ENCODE assay signal across 13 cellular contexts in the genomic region with DNA sequence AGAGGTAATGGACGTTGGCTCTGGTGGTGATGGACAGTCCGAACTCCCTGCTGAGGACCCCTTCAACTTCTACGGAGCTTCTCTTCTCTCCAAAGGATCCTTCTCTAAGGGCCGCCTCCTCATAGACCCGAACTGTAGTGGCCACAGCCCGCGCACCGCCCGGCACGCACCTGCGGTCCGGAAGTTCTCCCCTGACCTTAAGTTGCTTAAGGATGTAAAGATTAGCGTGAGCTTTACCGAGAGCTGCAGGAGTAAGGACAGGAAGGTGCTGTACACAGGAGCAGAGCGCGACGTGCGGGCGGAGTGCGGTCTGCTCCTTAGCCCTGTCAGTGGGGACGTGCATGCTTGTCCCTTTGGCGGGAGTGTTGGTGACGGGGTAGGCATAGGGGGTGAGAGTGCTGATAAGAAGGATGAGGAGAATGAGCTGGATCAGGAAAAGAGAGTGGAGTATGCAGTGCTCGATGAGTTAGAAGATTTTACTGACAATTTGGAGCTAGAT.
"Had no signal": no experiment of that assay in that cellular context is flagged by ENCODE, and none has a peak within 500 bp of the region (broad histone marks: within the 10 kb centered on the region; RNA-seq: fewer than 3 reads in every experiment).

No MANE protein-coding gene starts in this region.

- H3K27me3 ChIP-seq: esophagus squamous epithelium, hepatocyte, SJSA1, upper lobe of right lung had no signal

- H3K9me3 ChIP-seq: esophagus squamous epithelium, SJSA1, upper lobe of right lung had no signal

- H3K27ac Mint-ChIP-seq: activated CD4-positive, alpha-beta T cell treated with anti-CD3 and anti-CD28 coated beads, Interleukin-2, amount 10 ng/mL, durations not matched to agents 7 days and 5 days; activated naive CD4-positive, alpha-beta T cell treated with anti-CD3 and anti-CD28 coated beads, Interleukin-2, amount 10 ng/mL, durations not matched to agents 7 days and 5 days; activated T-helper 2 cell treated with anti-CD3 and anti-CD28 coated beads, Interferon-gamma antibody, Interleukin-2, Interleukin-4, amounts not matched to agents 10 μg/mL and 5 μg/mL and 100 μg/mL, durations not matched to agents 14 hours and 24 hours and 36 hours; stimulated activated naive CD8-positive, alpha-beta T cell treated with anti-CD3 and anti-CD28 coated beads, Interleukin-15, amount 100 ng/mL, for 72 hours had no signal

- H3K27ac ChIP-seq: esophagus squamous epithelium, hepatocyte, SJSA1, upper lobe of right lung had no signal

- DNase-seq: activated CD4-positive, alpha-beta T cell treated with anti-CD3 and anti-CD28 coated beads, Interleukin-2, amount 10 ng/mL, durations not matched to agents 7 days and 5 days; activated CD4-positive, CD25-positive, alpha-beta regulatory T cell; activated CD8-positive, alpha-beta memory T cell treated with anti-CD3 and anti-CD28 coated beads for 24 hours; activated naive CD4-positive, alpha-beta T cell treated with anti-CD3 and anti-CD28 coated beads, Interleukin-2, amount 10 ng/mL, durations not matched to agents 7 days and 5 days; esophagus squamous epithelium; islet precursor cell; retina; stimulated activated CD4-positive, alpha-beta T cell treated with anti-CD3 and anti-CD28 coated beads, Interleukin-4, amount 100 ng/mL, for 24 hours; stimulated activated naive CD8-positive, alpha-beta T cell treated with anti-CD3 and anti-CD28 coated beads, Interleukin-15, amount 100 ng/mL, for 72 hours; upper lobe of right lung had no signal

- ATAC-seq: stimulated activated naive CD8-positive, alpha-beta T cell treated with anti-CD3 and anti-CD28 coated beads, Interleukin-15, amount 100 ng/mL, for 72 hours; upper lobe of right lung had no signal

- H3K4me3 ChIP-seq: esophagus squamous epithelium, hepatocyte, SJSA1, upper lobe of right lung had no signal

- H3K27me3 Mint-ChIP-seq: activated CD4-positive, alpha-beta T cell treated with anti-CD3 and anti-CD28 coated beads, Interleukin-2, amount 10 ng/mL, durations not matched to agents 7 days and 5 days; activated naive CD4-positive, alpha-beta T cell treated with anti-CD3 and anti-CD28 coated beads, Interleukin-2, amount 10 ng/mL, durations not matched to agents 7 days and 5 days; stimulated activated naive CD8-positive, alpha-beta T cell treated with anti-CD3 and anti-CD28 coated beads, Interleukin-15, amount 100 ng/mL, for 72 hours had no signal

- H3K9me3 Mint-ChIP-seq: activated CD4-positive, alpha-beta T cell treated with anti-CD3 and anti-CD28 coated beads, Interleukin-2, amount 10 ng/mL, durations not matched to agents 7 days and 5 days; activated naive CD4-positive, alpha-beta T cell treated with anti-CD3 and anti-CD28 coated beads, Interleukin-2, amount 10 ng/mL, durations not matched to agents 7 days and 5 days; activated T-helper 2 cell treated with anti-CD3 and anti-CD28 coated beads, Interferon-gamma antibody, Interleukin-2, Interleukin-4, amounts not matched to agents 10 μg/mL and 5 μg/mL and 100 μg/mL, durations not matched to agents 14 hours and 24 hours and 36 hours; stimulated activated naive CD8-positive, alpha-beta T cell treated with anti-CD3 and anti-CD28 coated beads, Interleukin-15, amount 100 ng/mL, for 72 hours had no signal

- H3K4me3 Mint-ChIP-seq: activated CD4-positive, alpha-beta T cell treated with anti-CD3 and anti-CD28 coated beads, Interleukin-2, amount 10 ng/mL, durations not matched to agents 7 days and 5 days; activated naive CD4-positive, alpha-beta T cell treated with anti-CD3 and anti-CD28 coated beads, Interleukin-2, amount 10 ng/mL, durations not matched to agents 7 days and 5 days; stimulated activated naive CD8-positive, alpha-beta T cell treated with anti-CD3 and anti-CD28 coated beads, Interleukin-15, amount 100 ng/mL, for 72 hours had no signal
